In genomic region chr1:248699099-248699498, GRCh38 we compare ENCODE assay signal across 35 cellular contexts. TPM values are rescaled to one million over a fixed set of nuclear protein-coding genes. Genes with fewer than 3 reads are reported as not detected.
"Had no signal": no experiment of that assay in that cellular context is flagged by ENCODE, and none has a peak within 500 bp of the region (broad histone marks: within the 10 kb centered on the region; RNA-seq: fewer than 3 reads in every experiment).

No MANE protein-coding gene starts in this region.

- H3K27me3 ChIP-seq: neural progenitor cell, ovary, spleen, suprapubic skin, testis, tibial artery, transverse colon, upper lobe of right lung, uterus had no signal

- ATAC-seq: naive thymus-derived CD4-positive, alpha-beta T cell; natural killer cell; psoas muscle; right cardiac atrium; sciatic nerve; stimulated activated memory B cell treated with anti-CD40 and anti-IgM and Interleukin-4, amounts not matched to agents 10 μg/mL and 1 μg/mL and 100 μg/mL, for 72 hours; stimulated activated naive CD8-positive, alpha-beta T cell treated with anti-CD3 and anti-CD28 coated beads, Interleukin-15, amount 100 ng/mL, for 72 hours; stimulated activated naive CD8-positive, alpha-beta T cell treated with anti-CD3 and anti-CD28 coated beads, Interleukin-15, Interleukin-2, amounts not matched to agents 100 U/mL and 50 U/mL, for 24 hours; upper lobe of right lung had no signal

- H3K27ac ChIP-seq: neural progenitor cell, ovary, parathyroid adenoma, psoas muscle, skin epidermis, spleen, suprapubic skin, testis, tibial artery, transverse colon, upper lobe of right lung, uterus had no signal

- H3K4me3 ChIP-seq: neural progenitor cell, ovary, psoas muscle, skin epidermis, smooth muscle cell, spleen, suprapubic skin, testis, tibial artery, transverse colon, upper lobe of right lung, uterus had no signal

- H3K9me3 ChIP-seq: ovary, psoas muscle, spleen, suprapubic skin, testis, tibial artery, transverse colon, upper lobe of right lung, uterus had no signal

- H3K4me1 ChIP-seq: neural progenitor cell, parathyroid adenoma, psoas muscle, suprapubic skin, testis, upper lobe of right lung, uterus had no signal

- H3K9ac ChIP-seq: neural progenitor cell, parathyroid adenoma had no signal

- DNase-seq: naive thymus-derived CD4-positive, alpha-beta T cell; natural killer cell; occipital lobe; ovary; posterior cingulate gyrus; psoas muscle; right cardiac atrium; spleen; stimulated activated CD4-positive, alpha-beta T cell treated with anti-CD3 and anti-CD28 coated beads, Interleukin-12 subunit alpha, Interleukin-12 subunit beta, amount 100 ng/mL, for 4 hours; stimulated activated CD4-positive, alpha-beta T cell treated with anti-CD3 and anti-CD28 coated beads, Interleukin-1b, Interleukin-23, amount 100 ng/mL, for 48 hours; stimulated activated CD4-positive, alpha-beta T cell treated with anti-CD3 and anti-CD28 coated beads, Interleukin-4, amount 100 ng/mL, for 1 hour; stimulated activated CD4-positive, alpha-beta T cell treated with anti-CD3 and anti-CD28 coated beads, Interleukin-4, amount 100 ng/mL, for 4 hours; stimulated activated CD8-positive, alpha-beta memory T cell treated with anti-CD3 and anti-CD28 coated beads, Interleukin-4, amount 100 ng/mL, for 48 hours; stimulated activated naive CD4-positive, alpha-beta T cell; stimulated activated naive CD8-positive, alpha-beta T cell treated with anti-CD3 and anti-CD28 coated beads, Interleukin-15, amount 100 ng/mL, for 72 hours; stimulated activated naive CD8-positive, alpha-beta T cell treated with anti-CD3 and anti-CD28 coated beads, Interleukin-15, Interleukin-2, amounts not matched to agents 100 U/mL and 50 U/mL, for 24 hours; substantia nigra; testis; tibial artery; transverse colon; upper lobe of right lung; uterus had no signal

- H3K4me2 ChIP-seq: neural progenitor cell, smooth muscle cell had no signal

- H2AFZ ChIP-seq: neural progenitor cell, parathyroid adenoma had no signal

- H3K79me2 ChIP-seq: parathyroid adenoma had no signal

- H3K36me3 ChIP-seq: neural progenitor cell, ovary, spleen, suprapubic skin, tibial artery, transverse colon, upper lobe of right lung, uterus had no signal

RNA-seq across cellular contexts. Expression of gene OR14I1, which starts 3.5 kb away (rescaled TPM):
- total RNA-seq: naive thymus-derived CD4-positive, alpha-beta T cell; natural killer cell; occipital lobe; osteoblast; ovary; progenitor cell of endocrine pancreas; psoas muscle; renal cortical epithelial cell; right cardiac atrium; sciatic nerve; smooth muscle cell; spleen; transverse colon; upper lobe of right lung; urinary bladder; uterus had no signal
- polyA plus RNA-seq: naive thymus-derived CD4-positive, alpha-beta T cell; neural cell; ovary; psoas muscle; right cardiac atrium; smooth muscle cell; spleen; thymus; urinary bladder had no signal

RNA-seq across cellular contexts. Expression of gene OR2T27, which starts 43.8 kb away (rescaled TPM):
- total RNA-seq: naive thymus-derived CD4-positive, alpha-beta T cell; natural killer cell; occipital lobe; osteoblast; ovary; progenitor cell of endocrine pancreas; psoas muscle; renal cortical epithelial cell; right cardiac atrium; sciatic nerve; smooth muscle cell; spleen; suprapubic skin; testis; transverse colon; upper lobe of right lung; urinary bladder; uterus had no signal
- polyA plus RNA-seq: naive thymus-derived CD4-positive, alpha-beta T cell; neural cell; psoas muscle; right cardiac atrium; smooth muscle cell; spleen; thymus; urinary bladder had no signal

RNA-seq across cellular contexts. Expression of gene OR2T35, which starts 54.0 kb away (rescaled TPM):
- total RNA-seq: naive thymus-derived CD4-positive, alpha-beta T cell; natural killer cell; occipital lobe; osteoblast; progenitor cell of endocrine pancreas; psoas muscle; right cardiac atrium; sciatic nerve; smooth muscle cell; testis; transverse colon; upper lobe of right lung; urinary bladder; uterus had no signal
- polyA plus RNA-seq: naive thymus-derived CD4-positive, alpha-beta T cell; neural cell; ovary; psoas muscle; right cardiac atrium; smooth muscle cell; spleen; thymus; urinary bladder had no signal

RNA-seq across cellular contexts. Expression of gene LYPD8, which starts 56.5 kb away (rescaled TPM):
- total RNA-seq: naive thymus-derived CD4-positive, alpha-beta T cell; natural killer cell; occipital lobe; osteoblast; progenitor cell of endocrine pancreas; psoas muscle; right cardiac atrium; sciatic nerve; smooth muscle cell; suprapubic skin; upper lobe of right lung; urinary bladder; uterus had no signal
- polyA plus RNA-seq: naive thymus-derived CD4-positive, alpha-beta T cell; neural cell; ovary; psoas muscle; right cardiac atrium; smooth muscle cell; urinary bladder had no signal
